In genomic region chr11:124745835-124746620, GRCh38 we compare ENCODE assay signal across 8 cellular contexts. TPM values are rescaled to one million over a fixed set of nuclear protein-coding genes. Genes with fewer than 3 reads are reported as not detected.
A peak's percentile ranks its signal among the peaks of the same experiment; 100 is the strongest.
DNase-seq lines count a peak whose midpoint lies in the region; ATAC-seq, FAIRE-seq and TF ChIP-seq lines count a peak whose summit lies in the region.

No MANE protein-coding gene starts in this region.

- 1% methylated on average over 41 of the region's 41 CpGs for WGBS in ectodermal cell, 2 experiments

- DNase-seq in RWPE2 (ENCODE audit: low spot score) (no peak), HAP-1 (ENCODE audit: low spot score in 2 of 2) (no peak), H54 (ENCODE audit: insufficient read length, low spot score) (no peak)
- DNase-seq in naive thymus-derived CD4-positive, alpha-beta T cell = no peak

- H3K36me3 Mint-ChIP-seq in naive thymus-derived CD4-positive, alpha-beta T cell = no peaks in the 10 kb centered on the region

- no peak overlapping the region for H3K27ac ChIP-seq in RWPE2 (ENCODE audit: poor library complexity, severe bottlenecking)
- H3K27ac ChIP-seq in ectodermal cell (ENCODE audit: insufficient read depth, low read depth, low read length, poor library complexity, severe bottlenecking) = no peak overlapping the region
- H3K27ac ChIP-seq in naive thymus-derived CD4-positive, alpha-beta T cell (ENCODE audit: low read depth, low read length) = peak overlapping the region; percentile 72

- CTCF ChIA-PET in naive thymus-derived CD4-positive, alpha-beta T cell (lab: Charles Lee) = interaction anchor here (0.7 to 3.5 kb wide), 12 partner anchors 11 to 92 kb away, joined by 3 to 38 read pairs (median 6); partner anchors contain the start of genes ESAM, MSANTD2, SIAE and SPA17

- H3K4me3 Mint-ChIP-seq in naive thymus-derived CD4-positive, alpha-beta T cell = peak overlapping the region; percentile 91 to 100 (median 98)

- H3K27me3 Mint-ChIP-seq in naive thymus-derived CD4-positive, alpha-beta T cell = peaks cover 0 to 29% (median 0%) of the 10 kb centered on the region in 5 donors

- H3K27ac Mint-ChIP-seq in naive thymus-derived CD4-positive, alpha-beta T cell = peak overlapping the region; percentile 91 to 98 (median 96)

- H3K27me3 ChIP-seq in RWPE2 (ENCODE audit: insufficient read depth, poor library complexity, severe bottlenecking) = no peaks in the 10 kb centered on the region
- H3K27me3 ChIP-seq in ectodermal cell (ENCODE audit: control insufficient read depth, insufficient read depth, low read length, poor library complexity, severe bottlenecking) = peaks cover 100% of the 10 kb centered on the region
- H3K27me3 ChIP-seq in naive thymus-derived CD4-positive, alpha-beta T cell (ENCODE audit: control insufficient read depth in 2 of 2, insufficient read depth in 2 of 2, low read length in 2 of 2) = no peaks in the 10 kb centered on the region
- no peaks in the 10 kb centered on the region for H3K27me3 ChIP-seq in HAP-1 (ENCODE audit: low read depth)

- FAIRE-seq in H54 (lab: Jason Lieb, UNC) = no peak

- peak; percentile 31 for TF ChIP-seq CTCF in RWPE2 (IDR thresholded peaks at IDR 0.05; ENCODE audit: poor library complexity, severe bottlenecking)

- H3K4me1 ChIP-seq in RWPE2 (ENCODE audit: insufficient read depth, poor library complexity, severe bottlenecking) = peaks cover 3% of the 10 kb centered on the region
- H3K4me1 ChIP-seq in ectodermal cell (ENCODE audit: control insufficient read depth, insufficient read depth, low read length) = peaks cover 8% of the 10 kb centered on the region
- peaks cover 0 to 3% of the 10 kb centered on the region in 2 donors for H3K4me1 ChIP-seq in naive thymus-derived CD4-positive, alpha-beta T cell (ENCODE audit: control insufficient read depth in 2 of 2, insufficient read depth in 2 of 2, low read length in 2 of 2)
- peaks cover 1% of the 10 kb centered on the region; the same call in 1 of the 2 replicates for H3K4me1 ChIP-seq in HAP-1

- peaks cover 4 to 38% (median 24%) of the 10 kb centered on the region in 7 donors for H3K4me1 Mint-ChIP-seq in naive thymus-derived CD4-positive, alpha-beta T cell

- peaks cover 0 to 2% (median 0%) of the 10 kb centered on the region in 11 donors for H3K9me3 Mint-ChIP-seq in naive thymus-derived CD4-positive, alpha-beta T cell

- intact Hi-C loops in naive thymus-derived CD4-positive, alpha-beta T cell (cut with micrococcal nuclease) = loop anchor here (1.0 to 10.0 kb wide), 20 partner anchors 12 to 1671 kb away; partner anchors contain the start of genes CCDC15 (in 2 of the 2), MSANTD2 (in 2 of the 2), SIAE (in 2 of the 2) and SPA17 (in 2 of the 2)

- in situ Hi-C loops in HAP-1 (cut with MboI; ENCODE audit: low sequenced_read_pairs) = no loop called here

- ATAC-seq in GM18867 (IDR thresholded peaks at IDR 0.05; ENCODE audit: unreplicated experiment) (peak; percentile 22), HG02870 (IDR thresholded peaks at IDR 0.05; ENCODE audit: unreplicated experiment) (peak; percentile 10), RWPE2 (ENCODE audit: low read depth) (peak; percentile 16; the same call in 2 of the 3 replicates), GM18861 (IDR thresholded peaks at IDR 0.05; ENCODE audit: unreplicated experiment) (no peak)
- ATAC-seq in naive thymus-derived CD4-positive, alpha-beta T cell = peak; percentile 29

- POLR2A ChIA-PET in naive thymus-derived CD4-positive, alpha-beta T cell (lab: Charles Lee) = interaction anchor here (0.6 to 8.7 kb wide), 27 partner anchors 9 to 365 kb away, joined by 3 to 112 read pairs (median 4); partner anchors contain the start of genes CCDC15, ESAM, MSANTD2 and SIAE

- no peaks in the 10 kb centered on the region for H3K36me3 ChIP-seq in RWPE2 (ENCODE audit: low read depth)
- H3K36me3 ChIP-seq in ectodermal cell (ENCODE audit: control insufficient read depth, insufficient read depth, low read length) = no peaks in the 10 kb centered on the region
- H3K36me3 ChIP-seq in naive thymus-derived CD4-positive, alpha-beta T cell (ENCODE audit: control insufficient read depth in 2 of 3, insufficient read depth in 3 of 3, low read length in 3 of 3) = peaks cover 0 to 6% (median 0%) of the 10 kb centered on the region in 3 experiments
- no peaks in the 10 kb centered on the region for H3K36me3 ChIP-seq in HAP-1 (replicated peaks)

- H3K9me3 ChIP-seq in RWPE2 (ENCODE audit: severe bottlenecking) = no peaks in the 10 kb centered on the region
- no peaks in the 10 kb centered on the region for H3K9me3 ChIP-seq in ectodermal cell (ENCODE audit: control insufficient read depth, low read length)
- no peaks in the 10 kb centered on the region for H3K9me3 ChIP-seq in naive thymus-derived CD4-positive, alpha-beta T cell (ENCODE audit: control insufficient read depth in 2 of 3, low read length in 3 of 3)
- H3K9me3 ChIP-seq in HAP-1 = no peaks in the 10 kb centered on the region

- H3K4me3 ChIP-seq in RWPE2 (ENCODE audit: severe bottlenecking) = peak overlapping the region; percentile 36
- H3K4me3 ChIP-seq in ectodermal cell (ENCODE audit: insufficient read depth, low read depth, low read length) = peak overlapping the region; percentile 23
- peak overlapping the region; percentile 99 for H3K4me3 ChIP-seq in naive thymus-derived CD4-positive, alpha-beta T cell (ENCODE audit: low read length)
- no peak overlapping the region for H3K4me3 ChIP-seq in HAP-1

- no peak for TF ChIP-seq POLR2A in H54 (IDR thresholded peaks at IDR 0.05; ENCODE audit: low read depth, low read length)

RNA-seq across cellular contexts. Expression of gene VSIG2, which starts 6.0 kb away (rescaled TPM):
- not detected for polyA plus RNA-seq in ectodermal cell (2013, experiment 1 of 4)
- not detected for polyA plus RNA-seq in ectodermal cell (2013, experiment 2 of 4)
- not detected for polyA plus RNA-seq in ectodermal cell (2013, experiment 3 of 4)
- polyA plus RNA-seq in ectodermal cell (2013, experiment 4 of 4) = not detected
- 1 to 10 TPM in 2 of 5 experiments, under 1 TPM in 3; 0.19 to 1.7 (median 0.85) TPM for total RNA-seq in naive thymus-derived CD4-positive, alpha-beta T cell
- polyA plus RNA-seq in naive thymus-derived CD4-positive, alpha-beta T cell = under 1 TPM in 1 of 2 donors, not detected in 1; 0.32 TPM

RNA-seq across cellular contexts. Expression of gene NRGN, which starts 6.3 kb away (rescaled TPM):
- 24.9 TPM for polyA plus RNA-seq in ectodermal cell (2013, experiment 1 of 4)
- polyA plus RNA-seq in ectodermal cell (2013, experiment 2 of 4) = 18.2 TPM
- polyA plus RNA-seq in ectodermal cell (2013, experiment 3 of 4) = 18.8 TPM
- 20.1 TPM for polyA plus RNA-seq in ectodermal cell (2013, experiment 4 of 4)
- 10 to 100 TPM in 1 of 5 experiments, 1 to 10 TPM in 4; 1.2 to 48.7 (median 4.9) TPM for total RNA-seq in naive thymus-derived CD4-positive, alpha-beta T cell
- not detected for polyA plus RNA-seq in naive thymus-derived CD4-positive, alpha-beta T cell

RNA-seq across cellular contexts. Expression of gene ESAM, which starts 16.1 kb away (rescaled TPM):
- 1.3 TPM for polyA plus RNA-seq in ectodermal cell (2013, experiment 1 of 4)
- polyA plus RNA-seq in ectodermal cell (2013, experiment 2 of 4) = 2.4 TPM
- 1.1 TPM for polyA plus RNA-seq in ectodermal cell (2013, experiment 3 of 4)
- 1.9 TPM for polyA plus RNA-seq in ectodermal cell (2013, experiment 4 of 4)
- 1 to 10 TPM in 4 of 5 experiments, under 1 TPM in 1; 0.39 to 3.4 (median 1.7) TPM for total RNA-seq in naive thymus-derived CD4-positive, alpha-beta T cell
- 1 to 10 TPM; 1.9 to 4.1 TPM for polyA plus RNA-seq in naive thymus-derived CD4-positive, alpha-beta T cell

RNA-seq across cellular contexts. Expression of gene MSANTD2, which starts 54.2 kb away (rescaled TPM):
- 25.2 TPM for polyA plus RNA-seq in ectodermal cell (2013, experiment 1 of 4)
- polyA plus RNA-seq in ectodermal cell (2013, experiment 2 of 4) = 20.1 TPM
- polyA plus RNA-seq in ectodermal cell (2013, experiment 3 of 4) = 17.2 TPM
- polyA plus RNA-seq in ectodermal cell (2013, experiment 4 of 4) = 17.0 TPM
- 10 to 100 TPM in 4 of 5 experiments, 1 to 10 TPM in 1; 9.1 to 29.5 (median 14.4) TPM for total RNA-seq in naive thymus-derived CD4-positive, alpha-beta T cell
- polyA plus RNA-seq in naive thymus-derived CD4-positive, alpha-beta T cell = 1 to 10 TPM; 3.8 to 6.0 TPM
